19 cellular contexts compared by ENCODE assay signal in the genomic region with DNA sequence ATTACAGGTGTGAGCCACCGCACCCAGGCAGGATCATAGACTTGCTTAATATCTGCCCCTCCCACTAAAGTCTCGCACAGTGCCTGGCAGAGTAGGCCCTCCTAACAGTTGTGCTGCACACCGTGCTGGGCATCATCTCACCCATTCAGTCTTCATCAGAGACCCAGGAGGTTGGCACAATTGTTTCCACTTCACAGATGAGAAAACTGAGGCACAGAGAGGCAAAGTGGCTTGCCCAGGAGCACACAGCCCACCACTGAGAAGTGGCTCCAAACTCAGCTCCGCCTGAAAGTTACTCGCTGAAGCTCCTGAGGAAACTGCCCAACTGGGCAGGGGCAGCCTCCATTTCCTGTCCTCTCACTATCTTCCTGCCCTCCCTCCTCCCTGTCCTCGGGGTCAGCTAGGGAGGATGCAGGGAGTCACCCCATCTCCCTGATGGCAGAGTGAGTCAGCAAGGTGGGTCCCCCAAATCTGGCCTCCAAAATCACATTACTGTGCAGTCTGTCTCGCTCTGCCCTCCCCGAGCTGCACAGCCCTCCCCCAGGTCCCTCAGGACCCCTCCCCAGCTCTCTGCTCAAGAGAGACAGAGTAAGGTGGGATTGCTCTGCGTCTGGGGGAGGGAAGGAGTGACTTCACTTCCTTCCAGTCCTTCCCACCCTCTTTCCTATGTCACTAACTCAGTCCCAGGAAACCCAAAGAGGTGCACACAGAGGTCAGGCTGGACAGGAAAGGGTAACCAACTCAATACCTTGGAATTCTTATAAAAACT. TPM values are rescaled to one million over a fixed set of nuclear protein-coding genes. Genes with fewer than 3 reads are reported as not detected.
DNase-seq lines count a peak whose midpoint lies in the region; ATAC-seq, FAIRE-seq and TF ChIP-seq lines count a peak whose summit lies in the region.
"Had no signal": no experiment of that assay in that cellular context is flagged by ENCODE, and none has a peak within 500 bp of the region (broad histone marks: within the 10 kb centered on the region; RNA-seq: fewer than 3 reads in every experiment).

No MANE protein-coding gene starts in this region.

- no peak for FAIRE-seq in H54 (lab: Jason Lieb, UNC)
- FAIRE-seq: bronchial epithelial cell had no signal

- peaks cover 49% of the 10 kb centered on the region for H3K36me3 ChIP-seq in CD4-positive, CD25-positive, alpha-beta regulatory T cell (ENCODE audit: control insufficient read depth, insufficient read depth, low read length)
- H3K36me3 ChIP-seq in naive thymus-derived CD4-positive, alpha-beta T cell (ENCODE audit: control insufficient read depth in 2 of 3, insufficient read depth in 3 of 3, low read length in 3 of 3) = peaks cover 0 to 52% (median 7%) of the 10 kb centered on the region in 3 experiments
- peaks cover 25% of the 10 kb centered on the region for H3K36me3 ChIP-seq in suprapubic skin
- no peaks in the 10 kb centered on the region for H3K36me3 ChIP-seq in SJCRH30

- POLR2A ChIA-PET in naive thymus-derived CD4-positive, alpha-beta T cell (lab: Charles Lee) = interaction anchor here (1.0 kb wide), 1 partner anchor 23 kb away, joined by 3 read pairs; no protein-coding TSS in a partner anchor

- no peaks in the 10 kb centered on the region for H3K9me3 ChIP-seq in CD4-positive, CD25-positive, alpha-beta regulatory T cell (ENCODE audit: control insufficient read depth in 2 of 2, low read length in 2 of 2)
- no peaks in the 10 kb centered on the region for H3K9me3 ChIP-seq in naive thymus-derived CD4-positive, alpha-beta T cell (ENCODE audit: control insufficient read depth in 2 of 3, low read length in 3 of 3)
- H3K9me3 ChIP-seq in suprapubic skin (no peaks in the 10 kb centered on the region), SJCRH30 (replicated peaks) (no peaks in the 10 kb centered on the region)
- H3K9me3 ChIP-seq: left lung, thoracic aorta had no signal

- TF ChIP-seq POLR2A in H54 (IDR thresholded peaks at IDR 0.05; ENCODE audit: low read depth, low read length) (no peak), suprapubic skin (IDR thresholded peaks at IDR 0.05) (no peak)

- WGBS in suprapubic skin = 91% methylated on average over 7 of the region's 9 CpGs

- DNase-seq in CD4-positive, CD25-positive, alpha-beta regulatory T cell = no peak
- DNase-seq in H54 (ENCODE audit: insufficient read length, low spot score) = peak; percentile 67
- DNase-seq in naive thymus-derived CD4-positive, alpha-beta T cell = no peak
- DNase-seq in glomerular visceral epithelial cell (ENCODE audit: extremely low spot score) = no peak
- no peak for DNase-seq in suprapubic skin (ENCODE audit: low spot score in 2 of 2)
- no peak for DNase-seq in SJCRH30
- no peak for DNase-seq in activated CD8-positive, alpha-beta memory T cell treated with anti-CD3 and anti-CD28 coated beads for 24 hours
- DNase-seq: COR-L47, head of caudate nucleus, NCI-H1417, NCI-H2171, NCI-H82, OCI-M1 had no signal

- no peaks in the 10 kb centered on the region for H3K27me3 Mint-ChIP-seq in CD4-positive, CD25-positive, alpha-beta regulatory T cell
- H3K27me3 Mint-ChIP-seq in activated naive CD8-positive, alpha-beta T cell = no peaks in the 10 kb centered on the region
- H3K27me3 Mint-ChIP-seq in naive thymus-derived CD4-positive, alpha-beta T cell = no peaks in the 10 kb centered on the region

- H3K4me1 Mint-ChIP-seq in CD4-positive, CD25-positive, alpha-beta regulatory T cell = peaks cover 0 to 86% (median 38%) of the 10 kb centered on the region in 4 donors
- H3K4me1 Mint-ChIP-seq in activated naive CD8-positive, alpha-beta T cell (ENCODE audit: low read depth) = peaks cover 58% of the 10 kb centered on the region
- peaks cover 28 to 73% (median 56%) of the 10 kb centered on the region in 7 donors for H3K4me1 Mint-ChIP-seq in naive thymus-derived CD4-positive, alpha-beta T cell

- peak overlapping the region in 2 of 4 donors; percentile 50 to 76 for H3K4me3 Mint-ChIP-seq in CD4-positive, CD25-positive, alpha-beta regulatory T cell
- no peak overlapping the region for H3K4me3 Mint-ChIP-seq in activated naive CD8-positive, alpha-beta T cell
- H3K4me3 Mint-ChIP-seq in naive thymus-derived CD4-positive, alpha-beta T cell = peak overlapping the region in 2 of 10 donors; percentile 6 to 47
- H3K4me3 Mint-ChIP-seq: T-helper 2 cell treated with Interferon-gamma antibody and Interleukin-4, amounts not matched to agents 5 μg/mL and 100 μg/mL, for 36 hours had no signal

- TF ChIP-seq CTCF in suprapubic skin (IDR thresholded peaks at IDR 0.05) = no peak

- intact Hi-C loops in naive thymus-derived CD4-positive, alpha-beta T cell (cut with micrococcal nuclease) = no loop called here

- H3K27me3 ChIP-seq in CD4-positive, CD25-positive, alpha-beta regulatory T cell (ENCODE audit: control insufficient read depth, insufficient read depth, low read length) = no peaks in the 10 kb centered on the region
- no peaks in the 10 kb centered on the region for H3K27me3 ChIP-seq in naive thymus-derived CD4-positive, alpha-beta T cell (ENCODE audit: control insufficient read depth in 2 of 2, insufficient read depth in 2 of 2, low read length in 2 of 2)
- H3K27me3 ChIP-seq in suprapubic skin = no peaks in the 10 kb centered on the region
- no peaks in the 10 kb centered on the region for H3K27me3 ChIP-seq in SJCRH30
- H3K27me3 ChIP-seq: left lung had no signal

- H3K9me3 Mint-ChIP-seq in CD4-positive, CD25-positive, alpha-beta regulatory T cell = no peaks in the 10 kb centered on the region
- no peaks in the 10 kb centered on the region for H3K9me3 Mint-ChIP-seq in activated naive CD8-positive, alpha-beta T cell (ENCODE audit: low read depth)
- H3K9me3 Mint-ChIP-seq in naive thymus-derived CD4-positive, alpha-beta T cell = peaks cover 0 to 2% (median 0%) of the 10 kb centered on the region in 11 donors
- H3K9me3 Mint-ChIP-seq: T-helper 2 cell treated with Interferon-gamma antibody and Interleukin-4, amounts not matched to agents 5 μg/mL and 100 μg/mL, for 36 hours had no signal

- H3K27ac Mint-ChIP-seq in CD4-positive, CD25-positive, alpha-beta regulatory T cell = peak overlapping the region; percentile 58 to 88 (median 71)
- peak overlapping the region; percentile 41 for H3K27ac Mint-ChIP-seq in activated naive CD8-positive, alpha-beta T cell
- peak overlapping the region in 5 of 9 donors; percentile 8 to 70 (median 49) for H3K27ac Mint-ChIP-seq in naive thymus-derived CD4-positive, alpha-beta T cell

- peaks cover 17% of the 10 kb centered on the region for H3K4me1 ChIP-seq in CD4-positive, CD25-positive, alpha-beta regulatory T cell (ENCODE audit: control insufficient read depth, insufficient read depth, low read length, poor library complexity, severe bottlenecking)
- H3K4me1 ChIP-seq in naive thymus-derived CD4-positive, alpha-beta T cell (ENCODE audit: control insufficient read depth in 2 of 2, insufficient read depth in 2 of 2, low read length in 2 of 2) = peaks cover 8 to 20% of the 10 kb centered on the region in 2 donors
- H3K4me1 ChIP-seq in suprapubic skin = peaks cover 19% of the 10 kb centered on the region
- H3K4me1 ChIP-seq in SJCRH30 = 0 out of 2 replicates have a peak, but pooled peaks cover 2% of the 10 kb centered on the region

- no peak for TF ChIP-seq EP300 in suprapubic skin (IDR thresholded peaks at IDR 0.05)

- peaks cover 44% of the 10 kb centered on the region for H3K36me3 Mint-ChIP-seq in CD4-positive, CD25-positive, alpha-beta regulatory T cell
- peaks cover 3% of the 10 kb centered on the region for H3K36me3 Mint-ChIP-seq in activated naive CD8-positive, alpha-beta T cell
- peaks cover 12 to 58% (median 31%) of the 10 kb centered on the region in 5 donors for H3K36me3 Mint-ChIP-seq in naive thymus-derived CD4-positive, alpha-beta T cell

- no peak overlapping the region for H3K27ac ChIP-seq in CD4-positive, CD25-positive, alpha-beta regulatory T cell (ENCODE audit: insufficient read depth, low read length, poor library complexity, severe bottlenecking)
- H3K27ac ChIP-seq in naive thymus-derived CD4-positive, alpha-beta T cell (ENCODE audit: low read depth, low read length) = no peak overlapping the region
- H3K27ac ChIP-seq in suprapubic skin (no peak overlapping the region), SJCRH30 (no peak overlapping the region)
- H3K27ac ChIP-seq: left lung, thoracic aorta had no signal

- no peak overlapping the region for H3K4me3 ChIP-seq in CD4-positive, CD25-positive, alpha-beta regulatory T cell (ENCODE audit: low read depth, low read length)
- H3K4me3 ChIP-seq in naive thymus-derived CD4-positive, alpha-beta T cell (ENCODE audit: low read length) = no peak overlapping the region
- H3K4me3 ChIP-seq in suprapubic skin (no peak overlapping the region), SJCRH30 (no peak overlapping the region)
- H3K4me3 ChIP-seq: left lung, thoracic aorta had no signal

- CTCF ChIA-PET in naive thymus-derived CD4-positive, alpha-beta T cell (lab: Charles Lee) = interaction anchor here (0.6 kb wide), 1 partner anchor 1936 kb away, joined by 3 read pairs; no protein-coding TSS in a partner anchor

- no peak for ATAC-seq in CD4-positive, CD25-positive, alpha-beta regulatory T cell (ENCODE audit: low read depth in 2 of 2)
- ATAC-seq in naive thymus-derived CD4-positive, alpha-beta T cell = no peak
- ATAC-seq: esophagus mucosa, left lung had no signal

RNA-seq across cellular contexts. Expression of a gene that starts 5.7 kb away (rescaled TPM):
- total RNA-seq in CD4-positive, CD25-positive, alpha-beta regulatory T cell = 77.8 TPM
- 10 to 100 TPM; 47.4 to 95.0 (median 66.1) TPM for polyA plus RNA-seq in CD4-positive, CD25-positive, alpha-beta regulatory T cell
- 100 to 1,000 TPM in 4 of 5 experiments, 10 to 100 TPM in 1; 40.9 to 169 (median 140) TPM for total RNA-seq in naive thymus-derived CD4-positive, alpha-beta T cell
- 100 to 1,000 TPM in 1 of 2 donors, 10 to 100 TPM in 1; 68.1 to 144 TPM for polyA plus RNA-seq in naive thymus-derived CD4-positive, alpha-beta T cell
- total RNA-seq in suprapubic skin = 10 to 100 TPM; 29.1 to 70.2 (median 34.9) TPM
- total RNA-seq in SJCRH30 (2014; rRNA removed; shearing (Covaris generic)) = 8.1 and 9.6 TPM in 2 replicates

RNA-seq across cellular contexts. Expression of a gene that starts 29.2 kb away (rescaled TPM):
- 14.4 TPM for total RNA-seq in CD4-positive, CD25-positive, alpha-beta regulatory T cell
- polyA plus RNA-seq in CD4-positive, CD25-positive, alpha-beta regulatory T cell = 1 to 10 TPM; 4.9 to 7.0 (median 6.2) TPM
- total RNA-seq in naive thymus-derived CD4-positive, alpha-beta T cell = 10 to 100 TPM; 13.2 to 25.4 (median 14.9) TPM
- 10 to 100 TPM in 1 of 2 donors, 1 to 10 TPM in 1; 7.8 to 10.6 TPM for polyA plus RNA-seq in naive thymus-derived CD4-positive, alpha-beta T cell
- total RNA-seq in suprapubic skin = 10 to 100 TPM; 22.2 to 29.2 (median 27.3) TPM
- total RNA-seq in SJCRH30 (2014; rRNA removed; shearing (Covaris generic)) = 2.9 and 4.1 TPM in 2 replicates
